In the genomic region with DNA sequence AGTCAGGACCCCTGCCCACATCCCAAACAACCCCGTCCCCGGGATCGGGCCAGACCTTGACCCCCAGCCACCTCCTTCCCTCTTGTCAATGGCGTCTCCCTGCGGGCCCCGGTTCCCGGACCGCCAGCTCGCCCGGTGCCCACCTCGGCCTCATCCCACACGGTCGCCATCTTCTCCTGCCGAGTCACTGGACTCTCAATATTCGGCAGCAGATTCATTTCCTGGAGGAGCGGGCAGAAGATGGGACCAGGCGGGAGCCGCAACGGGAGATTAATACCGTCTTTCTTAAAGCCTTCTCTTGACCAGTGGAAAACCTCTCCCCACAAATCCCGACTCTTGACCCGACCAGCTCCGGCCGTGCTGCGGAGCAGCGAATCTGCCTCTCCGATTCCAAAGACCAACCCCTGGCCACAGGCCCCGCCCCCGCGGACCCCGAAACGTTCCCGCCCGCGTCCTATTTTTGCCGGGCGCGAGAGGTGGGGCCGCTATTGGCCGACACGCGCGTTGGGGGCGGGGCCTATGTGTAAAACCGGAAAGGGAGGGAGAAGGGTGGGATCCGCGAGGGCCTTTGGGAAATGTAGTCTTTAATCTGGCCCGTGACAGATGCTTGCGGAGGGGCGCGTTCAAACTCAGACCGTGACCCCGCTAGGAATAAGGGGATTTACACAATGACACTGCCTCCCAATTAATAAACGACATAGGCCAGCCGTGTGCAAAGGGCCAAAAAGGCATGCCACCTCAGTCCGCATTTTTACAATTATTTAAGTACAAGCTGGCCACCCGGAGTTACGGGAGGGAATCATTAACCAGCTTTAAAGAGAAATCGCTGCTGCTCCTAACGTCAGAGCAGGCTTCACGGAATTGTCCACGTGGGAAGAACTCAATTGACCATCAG, we compare ENCODE assay signal across 1 cellular context.
TF ChIP-seq lines count a peak whose summit lies in the region.

Gene PSMC3 (minus strand): TSS at position 378 of the 895 bp plus-strand sequence. CDS start 160 bp downstream, at position 218.

TF ChIP-seq in HepG2, 621 proteins besides CTCF, POLR2A, EP300 and RAD21 (continued from another document and continues in another):
- TF ChIP-seq MYPOP (CRISPR knock-in tag; IDR thresholded peaks at IDR 0.05) (peak; percentile 62; the same call in 1 of the 2 replicates), ZNF33A (CRISPR knock-in tag; IDR thresholded peaks at IDR 0.05; ENCODE audit: borderline replicate concordance) (peak; percentile 13; the same call in 1 of the 2 replicates), GTF2F1 (IDR thresholded peaks at IDR 0.05; ENCODE audit: low read length) (no peak), TCF12 (IDR thresholded peaks at IDR 0.05) (no peak), TCF12 (CRISPR knock-in tag; IDR thresholded peaks at IDR 0.05) (0 out of 2 replicates have a peak, but pooled peaks have one; percentile 36), ZFP91 (CRISPR knock-in tag; IDR thresholded peaks at IDR 0.05; ENCODE audit: borderline replicate concordance) (peak; percentile 76), ZBTB46 (CRISPR knock-in tag; IDR thresholded peaks at IDR 0.05; ENCODE audit: borderline replicate concordance) (no peak), GZF1 (CRISPR knock-in tag; IDR thresholded peaks at IDR 0.05) (0 out of 2 replicates have a peak, but pooled peaks have one; percentile 35), ARNTL (CRISPR knock-in tag; IDR thresholded peaks at IDR 0.05) (peak; percentile 76; the same call in 1 of the 2 replicates), POGZ (CRISPR knock-in tag; IDR thresholded peaks at IDR 0.05) (0 out of 2 replicates have a peak, but pooled peaks have one; percentile 26), PHF8 (CRISPR knock-in tag; IDR thresholded peaks at IDR 0.05) (peak; percentile 84), HNF4G (IDR thresholded peaks at IDR 0.05; ENCODE audit: borderline replicate concordance, low read depth, low read length) (peak; percentile 3; the same call in 1 of the 2 replicates), HNF4G (CRISPR knock-in tag; IDR thresholded peaks at IDR 0.05; ENCODE audit: borderline replicate concordance, low read depth) (peak; percentile 32; the same call in 1 of the 2 replicates), ZNF547 (CRISPR knock-in tag; IDR thresholded peaks at IDR 0.05) (peak; percentile 14; the same call in 1 of the 2 replicates), MNT (IDR thresholded peaks at IDR 0.05) (peak; percentile 72), RCOR2 (CRISPR knock-in tag; IDR thresholded peaks at IDR 0.05) (no peak; the same call in 1 of the 2 replicates), CENPX (CRISPR knock-in tag; IDR thresholded peaks at IDR 0.05) (no peak), ZNF777 (CRISPR knock-in tag; IDR thresholded peaks at IDR 0.05) (no peak), ZBTB7B (CRISPR knock-in tag; IDR thresholded peaks at IDR 0.05) (peak; percentile 74), ZNF710 (CRISPR knock-in tag; IDR thresholded peaks at IDR 0.05; ENCODE audit: borderline replicate concordance) (no peak; the same call in 1 of the 2 replicates), KMT2A (CRISPR knock-in tag; IDR thresholded peaks at IDR 0.05) (peak; percentile 61; the same call in 1 of the 2 replicates), ZNF263 (CRISPR knock-in tag; IDR thresholded peaks at IDR 0.05) (0 out of 2 replicates have a peak, but pooled peaks have one; percentile 2), DR1 (CRISPR knock-in tag; IDR thresholded peaks at IDR 0.05) (peak; percentile 69), ZNF674 (CRISPR knock-in tag; IDR thresholded peaks at IDR 0.05; ENCODE audit: low read depth) (no peak), ZFP90 (CRISPR knock-in tag; IDR thresholded peaks at IDR 0.05; ENCODE audit: borderline replicate concordance) (0 out of 2 replicates have a peak, but pooled peaks have one; percentile 9), HNRNPL (IDR thresholded peaks at IDR 0.05; ENCODE audit: low read depth, low read length) (peak; percentile 58; the same call in 1 of the 2 replicates), ZNF691 (CRISPR knock-in tag; IDR thresholded peaks at IDR 0.05; ENCODE audit: borderline replicate concordance, low read depth) (peak; percentile 53; the same call in 1 of the 2 replicates), ASH2L (IDR thresholded peaks at IDR 0.05; ENCODE audit: insufficient read length, low read depth, low read length) (peak; percentile 92), ZNF180 (CRISPR knock-in tag; IDR thresholded peaks at IDR 0.05; ENCODE audit: borderline replicate concordance, low read depth) (0 out of 2 replicates have a peak, but pooled peaks have one; percentile 47), MED1 (CRISPR knock-in tag; IDR thresholded peaks at IDR 0.05) (peak; percentile 29; the same call in 1 of the 2 replicates), KLF6 (CRISPR knock-in tag; IDR thresholded peaks at IDR 0.05) (0 out of 2 replicates have a peak, but pooled peaks have one; percentile 42), FOSL1 (CRISPR knock-in tag; IDR thresholded peaks at IDR 0.05; ENCODE audit: borderline replicate concordance) (no peak), MLLT10 (CRISPR knock-in tag; IDR thresholded peaks at IDR 0.05) (no peak), SP5 (CRISPR knock-in tag; IDR thresholded peaks at IDR 0.05; ENCODE audit: borderline replicate concordance, low read depth) (peak; percentile 58), ZFP36L2 (CRISPR knock-in tag; IDR thresholded peaks at IDR 0.05) (no peak), ZNF256 (CRISPR knock-in tag; conservative IDR thresholded peaks at IDR 0.05) (0 out of 2 replicates have a peak, but pooled peaks have one; percentile 55), SAP130 (CRISPR knock-in tag; IDR thresholded peaks at IDR 0.05; ENCODE audit: low read depth) (peak; percentile 73), TBX2 (CRISPR knock-in tag; IDR thresholded peaks at IDR 0.05; ENCODE audit: borderline replicate concordance) (peak; percentile 16; the same call in 1 of the 2 replicates), ZMYM3 (CRISPR knock-in tag; IDR thresholded peaks at IDR 0.05) (peak; percentile 28; the same call in 1 of the 2 replicates), ZNF34 (CRISPR knock-in tag; IDR thresholded peaks at IDR 0.05; ENCODE audit: borderline replicate concordance) (peak; percentile 69; the same call in 1 of the 2 replicates), PHF5A (CRISPR knock-in tag; IDR thresholded peaks at IDR 0.05; ENCODE audit: low read depth, unreplicated experiment) (peak; percentile 63), AHR (CRISPR knock-in tag; IDR thresholded peaks at IDR 0.05) (peak; percentile 60; the same call in 1 of the 2 replicates), ATF1 (CRISPR knock-in tag; IDR thresholded peaks at IDR 0.05) (peak; percentile 86), ZNF883 (CRISPR knock-in tag; IDR thresholded peaks at IDR 0.05; ENCODE audit: not compliant biosample characterization) (no peak), SIN3B (IDR thresholded peaks at IDR 0.05; ENCODE audit: low read length) (peak; percentile 69; the same call in 1 of the 2 replicates), TRAFD1 (CRISPR knock-in tag; IDR thresholded peaks at IDR 0.05; ENCODE audit: borderline replicate concordance) (no peak; the same call in 1 of the 2 replicates)
- TF ChIP-seq, protein P1, sequence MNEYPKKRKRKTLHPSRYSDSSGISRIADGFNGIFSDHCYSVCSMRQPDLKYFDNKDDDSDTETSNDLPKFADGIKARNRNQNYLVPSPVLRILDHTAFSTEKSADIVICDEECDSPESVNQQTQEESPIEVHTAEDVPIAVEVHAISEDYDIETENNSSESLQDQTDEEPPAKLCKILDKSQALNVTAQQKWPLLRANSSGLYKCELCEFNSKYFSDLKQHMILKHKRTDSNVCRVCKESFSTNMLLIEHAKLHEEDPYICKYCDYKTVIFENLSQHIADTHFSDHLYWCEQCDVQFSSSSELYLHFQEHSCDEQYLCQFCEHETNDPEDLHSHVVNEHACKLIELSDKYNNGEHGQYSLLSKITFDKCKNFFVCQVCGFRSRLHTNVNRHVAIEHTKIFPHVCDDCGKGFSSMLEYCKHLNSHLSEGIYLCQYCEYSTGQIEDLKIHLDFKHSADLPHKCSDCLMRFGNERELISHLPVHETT (CRISPR knock-in tag; conservative IDR thresholded peaks at IDR 0.05), result peak; percentile 51
- TF ChIP-seq, protein P2, sequence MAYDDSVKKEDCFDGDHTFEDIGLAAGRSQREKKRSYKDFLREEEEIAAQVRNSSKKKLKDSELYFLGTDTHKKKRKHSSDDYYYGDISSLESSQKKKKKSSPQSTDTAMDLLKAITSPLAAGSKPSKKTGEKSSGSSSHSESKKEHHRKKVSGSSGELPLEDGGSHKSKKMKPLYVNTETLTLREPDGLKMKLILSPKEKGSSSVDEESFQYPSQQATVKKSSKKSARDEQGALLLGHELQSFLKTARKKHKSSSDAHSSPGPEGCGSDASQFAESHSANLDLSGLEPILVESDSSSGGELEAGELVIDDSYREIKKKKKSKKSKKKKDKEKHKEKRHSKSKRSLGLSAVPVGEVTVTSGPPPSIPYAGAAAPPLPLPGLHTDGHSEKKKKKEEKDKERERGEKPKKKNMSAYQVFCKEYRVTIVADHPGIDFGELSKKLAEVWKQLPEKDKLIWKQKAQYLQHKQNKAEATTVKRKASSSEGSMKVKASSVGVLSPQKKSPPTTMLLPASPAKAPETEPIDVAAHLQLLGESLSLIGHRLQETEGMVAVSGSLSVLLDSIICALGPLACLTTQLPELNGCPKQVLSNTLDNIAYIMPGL (CRISPR knock-in tag; IDR thresholded peaks at IDR 0.05; ENCODE audit: borderline replicate concordance in 1 of 2, low read depth in 1 of 2), result peak; percentile 61 to 68; a peak in 3 of 4 replicates
